8 cellular contexts compared by ENCODE assay signal in the genomic region with DNA sequence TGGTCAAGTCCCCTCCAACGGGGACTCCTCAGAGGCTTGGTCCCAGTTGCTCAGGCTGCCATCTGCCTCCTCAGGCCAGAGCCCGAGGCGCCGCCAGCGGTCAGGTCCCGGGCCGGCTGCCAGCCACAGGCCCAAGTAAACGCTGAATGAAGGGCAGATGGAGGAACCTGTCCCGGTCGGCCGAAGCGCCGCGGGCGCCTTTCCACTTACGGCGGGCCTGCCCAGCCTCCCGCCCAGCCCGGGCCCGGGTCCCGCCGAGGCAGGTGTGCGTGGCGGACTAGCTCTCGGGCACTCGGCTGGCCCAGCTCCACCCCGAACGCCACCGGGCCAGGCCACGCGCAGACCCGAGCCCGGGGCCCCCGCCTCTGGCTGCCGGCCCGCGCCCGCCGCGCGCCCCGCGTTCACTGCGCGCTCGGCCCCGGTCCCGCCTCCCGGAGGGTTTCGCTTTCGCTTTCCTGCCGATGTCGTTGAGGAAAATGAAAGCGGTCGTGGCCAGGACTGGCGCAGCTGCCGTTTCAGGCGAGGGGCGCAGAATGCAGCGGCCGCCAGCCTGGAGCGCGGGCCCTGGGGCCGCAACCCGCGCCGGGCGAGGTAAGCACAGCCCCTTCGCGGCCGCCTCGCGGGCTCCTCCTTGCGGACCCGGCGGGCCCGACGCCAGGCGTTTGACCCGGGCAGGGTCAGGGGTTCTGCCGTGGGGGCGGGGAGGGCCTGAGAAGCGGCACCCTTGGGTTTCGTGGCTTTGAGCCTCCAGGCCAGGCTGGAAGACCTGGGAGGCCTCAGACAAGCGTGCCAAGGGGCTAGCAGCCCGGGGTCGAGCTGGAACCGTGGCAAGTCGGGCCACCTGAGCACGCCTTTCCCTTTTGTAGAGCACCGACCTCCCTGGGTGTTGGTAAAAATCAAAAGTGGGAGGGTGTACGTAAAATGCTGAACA. TPM values are rescaled to one million over a fixed set of nuclear protein-coding genes. Genes with fewer than 3 reads are reported as not detected.
DNase-seq lines count a peak whose midpoint lies in the region; ATAC-seq and TF ChIP-seq lines count a peak whose summit lies in the region.

No MANE protein-coding gene starts in this region.

- H4K20me1 ChIP-seq in PC-3 (ENCODE audit: low read length): no peaks in the 10 kb centered on the region

- peak overlapping the region; percentile 96 to 99 (median 99) for H3K27ac Mint-ChIP-seq in naive thymus-derived CD4-positive, alpha-beta T cell

- H3K9me3 Mint-ChIP-seq in activated T-cell treated with anti-CD3 and anti-CD28 coated beads, Interleukin-2, amount 50 U/mL, for 4 hours: peaks cover 3% of the 10 kb centered on the region
- peaks cover 0 to 9% (median 0%) of the 10 kb centered on the region in 11 donors for H3K9me3 Mint-ChIP-seq in naive thymus-derived CD4-positive, alpha-beta T cell

- TF ChIP-seq POLR2A in esophagus squamous epithelium (IDR thresholded peaks at IDR 0.05): peak in 2 of 4 donors; percentile 61 to 83

- peak overlapping the region; percentile 36 for H2AFZ ChIP-seq in PC-3 (ENCODE audit: low read length)

- TF ChIP-seq CTCF in PC-3 (conservative IDR thresholded peaks at IDR 0.05; ENCODE audit: low read depth, low read length) (peak; percentile 51; the same call in 1 of the 2 replicates), esophagus squamous epithelium (IDR thresholded peaks at IDR 0.05) (peak in 5 of 6 experiments; percentile 51 to 73 (median 68))

- intact Hi-C loops in PC-3 (cut with micrococcal nuclease): loop anchor here (1.0 kb wide), 1 partner anchor 21 kb away; no protein-coding TSS in a partner anchor
- intact Hi-C loops in esophagus squamous epithelium (cut with DNase I): no loop called here
- intact Hi-C loops in naive thymus-derived CD4-positive, alpha-beta T cell (cut with micrococcal nuclease): loop anchor here (1.0 to 2.0 kb wide), 9 partner anchors 9 to 146 kb away; a partner anchor contains a TSS

- ATAC-seq in GM19463 (IDR thresholded peaks at IDR 0.05; ENCODE audit: unreplicated experiment) (peak; percentile 68), PC-3 (peak; percentile 63)
- peak; percentile 83 to 84 for ATAC-seq in activated T-cell treated with anti-CD3 and anti-CD28 coated beads, Interleukin-2, amount 50 U/mL, for 4 hours
- ATAC-seq in naive thymus-derived CD4-positive, alpha-beta T cell: peak; percentile 85

- no peaks in the 10 kb centered on the region for H3K9me3 ChIP-seq in PC-3 (ENCODE audit: low read length)
- no peaks in the 10 kb centered on the region for H3K9me3 ChIP-seq in esophagus squamous epithelium
- H3K9me3 ChIP-seq in naive thymus-derived CD4-positive, alpha-beta T cell (ENCODE audit: control insufficient read depth in 2 of 3, low read length in 3 of 3): no peaks in the 10 kb centered on the region

- no peaks in the 10 kb centered on the region for H3K36me3 ChIP-seq in PC-3 (ENCODE audit: low read depth, low read length)
- H3K36me3 ChIP-seq in esophagus squamous epithelium: no peaks in the 10 kb centered on the region
- H3K36me3 ChIP-seq in naive thymus-derived CD4-positive, alpha-beta T cell (ENCODE audit: control insufficient read depth in 2 of 3, insufficient read depth in 3 of 3, low read length in 3 of 3): peaks cover 0 to 5% (median 0%) of the 10 kb centered on the region in 3 experiments

- peak; percentile 93 for DNase-seq in D341Med (ENCODE audit: low spot score)
- DNase-seq in HK-2 (ENCODE audit: unreplicated experiment): peak; percentile 70
- DNase-seq in PC-3: peak; percentile 64
- DNase-seq in activated T-cell treated with anti-CD3 and anti-CD28 coated beads, Interleukin-2, amount 50 U/mL, for 4 hours: peak; percentile 84
- no peak for DNase-seq in esophagus squamous epithelium (lab: John Stamatoyannopoulos, UW)
- peak; percentile 71 to 89 (median 84) for DNase-seq in naive thymus-derived CD4-positive, alpha-beta T cell
- DNase-seq in stimulated activated naive CD4-positive, alpha-beta T cell treated with Interleukin-2 at 50 U/mL for 16 hours (lab: John Stamatoyannopoulos, UW): peak; percentile 85

- peaks cover 34% of the 10 kb centered on the region for H3K79me2 ChIP-seq in PC-3 (ENCODE audit: low read length)

- H3K27ac ChIP-seq in PC-3 (ENCODE audit: low read length): peak overlapping the region; percentile 90
- peak overlapping the region; percentile 97 to 100 (median 98) for H3K27ac ChIP-seq in esophagus squamous epithelium
- H3K27ac ChIP-seq in naive thymus-derived CD4-positive, alpha-beta T cell (ENCODE audit: low read depth, low read length): peak overlapping the region; percentile 98

- H3K27me3 ChIP-seq in PC-3 (ENCODE audit: low read length): no peaks in the 10 kb centered on the region
- no peaks in the 10 kb centered on the region for H3K27me3 ChIP-seq in esophagus squamous epithelium
- H3K27me3 ChIP-seq in naive thymus-derived CD4-positive, alpha-beta T cell (ENCODE audit: control insufficient read depth in 2 of 2, insufficient read depth in 2 of 2, low read length in 2 of 2): no peaks in the 10 kb centered on the region

- no peaks in the 10 kb centered on the region for H3K9me2 ChIP-seq in PC-3 (replicated peaks; ENCODE audit: low read length)

- H3K9ac ChIP-seq in PC-3 (ENCODE audit: low read length): peak overlapping the region; percentile 84

- H3K4me3 ChIP-seq in PC-3 (ENCODE audit: low read length) (peak overlapping the region; percentile 71), esophagus squamous epithelium (peak overlapping the region; percentile 64 to 81 (median 68))
- H3K4me3 ChIP-seq in naive thymus-derived CD4-positive, alpha-beta T cell (ENCODE audit: low read length): peak overlapping the region; percentile 81

- POLR2A ChIA-PET in PC-3 (lab: Charles Lee; ENCODE audit: unreplicated experiment): interaction anchor here (1.0 to 1.1 kb wide), 3 partner anchors 22 to 86 kb away, joined by 5 to 18 read pairs (median 5); a partner anchor contains a TSS
- POLR2A ChIA-PET in naive thymus-derived CD4-positive, alpha-beta T cell (lab: Charles Lee): interaction anchor here (0.6 to 8.6 kb wide), 27 partner anchors 10 to 1961 kb away, joined by 3 to 177 read pairs (median 13); a partner anchor contains a TSS

- CTCF ChIA-PET in PC-3 (lab: Charles Lee): interaction anchor here (1.4 kb wide), 1 partner anchor 86 kb away, joined by 5 read pairs; no protein-coding TSS in a partner anchor
- CTCF ChIA-PET in naive thymus-derived CD4-positive, alpha-beta T cell (lab: Charles Lee): interaction anchor here (0.6 to 3.5 kb wide), 20 partner anchors 10 to 90 kb away, joined by 3 to 26 read pairs (median 6); a partner anchor contains a TSS

- no peaks in the 10 kb centered on the region for H3F3A ChIP-seq in PC-3 (ENCODE audit: low read length, unreplicated experiment)

- WGBS in esophagus squamous epithelium, 2 donors: 0% methylated on average over 6 to 9 of the region's 92 CpGs

- H3K4me1 Mint-ChIP-seq in activated T-cell treated with anti-CD3 and anti-CD28 coated beads, Interleukin-2, amount 50 U/mL, for 4 hours (ENCODE audit: low read depth): peaks cover 77% of the 10 kb centered on the region
- peaks cover 46 to 86% (median 74%) of the 10 kb centered on the region in 7 donors for H3K4me1 Mint-ChIP-seq in naive thymus-derived CD4-positive, alpha-beta T cell

- H3K4me2 ChIP-seq in PC-3 (ENCODE audit: low read length): peak overlapping the region; percentile 95

- no peaks in the 10 kb centered on the region for H3K27me3 Mint-ChIP-seq in activated T-cell treated with anti-CD3 and anti-CD28 coated beads, Interleukin-2, amount 50 U/mL, for 4 hours (ENCODE audit: low read depth)
- peaks cover 0 to under 1% (median 0%) of the 10 kb centered on the region in 5 donors for H3K27me3 Mint-ChIP-seq in naive thymus-derived CD4-positive, alpha-beta T cell

- BruUV-seq in PC-3 (replicated peaks; lab: Mats Ljungman, UMichigan): no TSS peak

- peaks cover 65% of the 10 kb centered on the region for H3K4me1 ChIP-seq in PC-3 (ENCODE audit: insufficient read depth, low read length)
- H3K4me1 ChIP-seq in esophagus squamous epithelium: peaks cover 16 to 78% (median 48%) of the 10 kb centered on the region in 3 donors
- peaks cover 53 to 65% of the 10 kb centered on the region in 2 donors for H3K4me1 ChIP-seq in naive thymus-derived CD4-positive, alpha-beta T cell (ENCODE audit: control insufficient read depth in 2 of 2, insufficient read depth in 2 of 2, low read length in 2 of 2)

- H3K36me3 Mint-ChIP-seq in activated T-cell treated with anti-CD3 and anti-CD28 coated beads, Interleukin-2, amount 50 U/mL, for 4 hours (ENCODE audit: insufficient read depth): peaks cover 12% of the 10 kb centered on the region
- peaks cover 4 to 43% (median 11%) of the 10 kb centered on the region in 5 donors for H3K36me3 Mint-ChIP-seq in naive thymus-derived CD4-positive, alpha-beta T cell

- peak overlapping the region; percentile 96 for H3K4me3 Mint-ChIP-seq in activated T-cell treated with anti-CD3 and anti-CD28 coated beads, Interleukin-2, amount 50 U/mL, for 4 hours
- H3K4me3 Mint-ChIP-seq in naive thymus-derived CD4-positive, alpha-beta T cell: peak overlapping the region; percentile 91 to 99 (median 98)

RNA-seq across cellular contexts. Expression of a gene that starts 41.2 kb away (rescaled TPM):
- total RNA-seq in PC-3 (2014; rRNA removed): 8.2 and 21.8 TPM in 2 replicates
- total RNA-seq in activated T-cell treated with anti-CD3 and anti-CD28 coated beads, Interleukin-2, amount 50 U/mL, for 4 hours: 1 to 10 TPM; 4.4 to 6.3 (median 5.7) TPM
- total RNA-seq in esophagus squamous epithelium: 10 to 100 TPM in 1 of 4 donors, 1 to 10 TPM in 3; 7.4 to 15.8 (median 8.3) TPM
- 10 to 100 TPM in 1 of 5 experiments, 1 to 10 TPM in 4; 6.8 to 10.8 (median 8.0) TPM for total RNA-seq in naive thymus-derived CD4-positive, alpha-beta T cell
- polyA plus RNA-seq in naive thymus-derived CD4-positive, alpha-beta T cell: 1 to 10 TPM; 1.8 to 3.6 TPM
